ENCODE assay signal across 18 cellular contexts in the genomic region with DNA sequence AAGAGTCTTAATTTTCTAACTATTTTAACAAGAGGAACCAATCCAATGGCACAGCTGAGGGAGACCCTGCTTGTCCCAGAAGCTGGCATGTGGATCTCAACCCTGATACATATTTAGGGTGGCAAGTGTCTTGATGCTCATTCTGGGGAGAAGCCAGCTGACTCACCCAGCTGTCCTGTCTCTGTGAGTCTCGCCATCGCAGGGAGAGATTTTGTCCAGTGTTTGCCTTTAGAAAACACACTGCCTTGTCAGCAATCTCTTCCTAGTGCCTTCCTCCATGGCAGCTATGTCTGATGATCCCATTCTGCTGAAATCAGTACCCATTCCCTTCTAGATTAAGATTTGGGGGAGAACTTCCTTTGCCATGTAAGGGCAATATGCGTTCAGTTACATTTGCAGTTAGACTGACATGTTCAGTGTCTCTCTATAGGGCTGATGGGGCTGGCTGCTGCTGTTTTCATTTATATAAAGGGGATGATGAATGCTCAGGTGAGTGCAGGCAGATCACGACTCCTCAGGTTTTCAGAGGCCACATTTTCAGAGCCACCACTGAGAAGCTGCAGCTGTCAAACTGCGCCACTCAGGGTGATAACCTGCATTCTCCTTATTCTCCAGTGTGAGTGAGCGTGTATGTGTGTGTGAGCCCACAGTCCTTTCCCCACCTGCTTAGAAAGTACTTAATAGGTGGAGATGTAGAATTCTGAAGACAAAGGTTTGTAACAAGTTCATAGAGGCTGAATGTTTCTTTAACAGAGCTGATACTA.
DNase-seq lines count a peak whose midpoint lies in the region; ATAC-seq and TF ChIP-seq lines count a peak whose summit lies in the region.
"Had no signal": no experiment of that assay in that cellular context is flagged by ENCODE, and none has a peak within 500 bp of the region (broad histone marks: within the 10 kb centered on the region; RNA-seq: fewer than 3 reads in every experiment).

No MANE protein-coding gene starts in this region.

- DNase-seq in right cardiac atrium (no peak), left ventricle myocardium inferior (no peak), myocyte (ENCODE audit: low read depth) (peak; percentile 81), HPDE6-E6E7 (ENCODE audit: extremely low spot score) (no peak), SK-N-DZ (ENCODE audit: low spot score) (no peak)
- DNase-seq in activated naive CD4-positive, alpha-beta T cell treated with anti-CD3 and anti-CD28 coated beads, Interleukin-2, amount 50 U/mL, for 72 hours (ENCODE audit: low spot score in 2 of 2) = no peak
- DNase-seq: 8988T; BE2C; CD4-positive, CD25-positive, alpha-beta regulatory T cell; COR-L47; GF-D8; NCI-H1417; NCI-H1930; NCI-H526; PC-9 had no signal

- peak overlapping the region; percentile 33 for H3K27ac ChIP-seq in right cardiac atrium (ENCODE audit: low read length)
- H3K27ac ChIP-seq in left ventricle myocardium inferior (replicated peaks) = no peak overlapping the region
- H3K27ac ChIP-seq in VCaP = peak overlapping the region; percentile 16; the same call in 1 of the 2 replicates
- H3K27ac ChIP-seq: KMS-11 had no signal

- H3K4me3 ChIP-seq in right cardiac atrium (ENCODE audit: low read length) = no peak overlapping the region
- H3K4me3 ChIP-seq in left ventricle myocardium inferior = no peak overlapping the region
- H3K4me3 ChIP-seq: PC-9 had no signal

- no peak for TF ChIP-seq CTCF in left ventricle myocardium inferior (IDR thresholded peaks at IDR 0.05; ENCODE audit: borderline replicate concordance)
- no peak for TF ChIP-seq CTCF in VCaP (conservative IDR thresholded peaks at IDR 0.05)

- intact Hi-C loops in right cardiac atrium (cut with DNase I) = no loop called here
- intact Hi-C loops in left ventricle myocardium inferior (cut with micrococcal nuclease) = no loop called here

- no peaks in the 10 kb centered on the region for H3K9me3 Mint-ChIP-seq in activated naive CD4-positive, alpha-beta T cell treated with anti-CD3 and anti-CD28 coated beads, Interleukin-2, amount 50 U/mL, for 72 hours

- H3K9me3 ChIP-seq in right cardiac atrium (ENCODE audit: control insufficient read depth, low read length) = no peaks in the 10 kb centered on the region
- H3K9me3 ChIP-seq in left ventricle myocardium inferior (replicated peaks) = no peaks in the 10 kb centered on the region
- H3K9me3 ChIP-seq: BE2C had no signal

- ATAC-seq in right cardiac atrium = no peak
- ATAC-seq in HG02870 (IDR thresholded peaks at IDR 0.05; ENCODE audit: unreplicated experiment) = no peak
- no peak for ATAC-seq in activated naive CD4-positive, alpha-beta T cell treated with anti-CD3 and anti-CD28 coated beads, Interleukin-2, amount 50 U/mL, for 72 hours

- H3K36me3 ChIP-seq in left ventricle myocardium inferior = no peaks in the 10 kb centered on the region
- H3K36me3 ChIP-seq: BE2C had no signal

- 78% methylated on average over 6 of the region's 6 CpGs for WGBS in right cardiac atrium

- no peaks in the 10 kb centered on the region for H3K36me3 Mint-ChIP-seq in activated naive CD4-positive, alpha-beta T cell treated with anti-CD3 and anti-CD28 coated beads, Interleukin-2, amount 50 U/mL, for 72 hours
- H3K36me3 Mint-ChIP-seq: CD4-positive, CD25-positive, alpha-beta regulatory T cell had no signal

- H3K27me3 ChIP-seq in right cardiac atrium (ENCODE audit: control insufficient read depth, insufficient read depth) (no peaks in the 10 kb centered on the region), left ventricle myocardium inferior (ENCODE audit: low read depth) (no peaks in the 10 kb centered on the region)
- H3K27me3 ChIP-seq: BE2C had no signal

- H3K4me1 ChIP-seq in right cardiac atrium (ENCODE audit: control insufficient read depth, insufficient read depth, low read length) (peaks cover 3% of the 10 kb centered on the region), left ventricle myocardium inferior (peaks cover 11% of the 10 kb centered on the region)
- H3K4me1 ChIP-seq: BE2C had no signal

- no peak overlapping the region for H3K27ac Mint-ChIP-seq in activated naive CD4-positive, alpha-beta T cell treated with anti-CD3 and anti-CD28 coated beads, Interleukin-2, amount 50 U/mL, for 72 hours
- H3K27ac Mint-ChIP-seq: CD4-positive, CD25-positive, alpha-beta regulatory T cell had no signal
